Comparison of ENCODE assay signal across 15 cellular contexts in genomic region chr3:139586420-139587017, GRCh38. TPM values are rescaled to one million over a fixed set of nuclear protein-coding genes. Genes with fewer than 3 reads are reported as not detected.
DNase-seq lines count a peak whose midpoint lies in the region; ATAC-seq and TF ChIP-seq lines count a peak whose summit lies in the region.
"Had no signal": no experiment of that assay in that cellular context is flagged by ENCODE, and none has a peak within 500 bp of the region (broad histone marks: within the 10 kb centered on the region; RNA-seq: fewer than 3 reads in every experiment).

No MANE protein-coding gene starts in this region.

- no peak overlapping the region for H3K27ac Mint-ChIP-seq in CD14-positive monocyte
- no peak overlapping the region for H3K27ac Mint-ChIP-seq in CD4-positive, alpha-beta memory T cell
- H3K27ac Mint-ChIP-seq: activated CD4-positive, alpha-beta memory T cell treated with anti-CD3 and anti-CD28 coated beads, Interleukin-2, amount 10 ng/mL, durations not matched to agents 7 days and 5 days; memory B cell; stimulated activated effector memory CD8-positive, alpha-beta T cell treated with anti-CD3 and anti-CD28 coated beads, Interleukin-12 subunit alpha, Interleukin-12 subunit beta, amount 100 ng/mL, for 72 hours; T-helper 1 cell treated with Interleukin-12 subunit alpha and Interleukin-12 subunit beta and Interleukin-4 antibody, amounts not matched to agents 30 μg/mL and 1 μg/mL, for 36 hours had no signal

- no peaks in the 10 kb centered on the region for H3K4me1 ChIP-seq in CD4-positive, alpha-beta memory T cell (ENCODE audit: insufficient read depth, low read length)

- no peak overlapping the region for H3K4me3 Mint-ChIP-seq in CD14-positive monocyte
- no peak overlapping the region for H3K4me3 Mint-ChIP-seq in CD4-positive, alpha-beta memory T cell
- H3K4me3 Mint-ChIP-seq: activated CD4-positive, alpha-beta memory T cell treated with anti-CD3 and anti-CD28 coated beads, Interleukin-2, amount 10 ng/mL, durations not matched to agents 7 days and 5 days; memory B cell; stimulated activated effector memory CD8-positive, alpha-beta T cell treated with anti-CD3 and anti-CD28 coated beads, Interleukin-12 subunit alpha, Interleukin-12 subunit beta, amount 100 ng/mL, for 72 hours; T-helper 1 cell treated with Interleukin-12 subunit alpha and Interleukin-12 subunit beta and Interleukin-4 antibody, amounts not matched to agents 30 μg/mL and 1 μg/mL, for 36 hours had no signal

- H3K4me3 ChIP-seq in CD4-positive, alpha-beta memory T cell (ENCODE audit: low read length in 2 of 2) = no peak overlapping the region

- H3K27me3 Mint-ChIP-seq in CD14-positive monocyte (ENCODE audit: low read depth in 3 of 3) = peaks cover 0 to 3% (median 0%) of the 10 kb centered on the region in 3 donors
- peaks cover 0 to 3% of the 10 kb centered on the region in 2 donors for H3K27me3 Mint-ChIP-seq in CD4-positive, alpha-beta memory T cell
- H3K27me3 Mint-ChIP-seq: activated CD4-positive, alpha-beta memory T cell treated with anti-CD3 and anti-CD28 coated beads, Interleukin-2, amount 10 ng/mL, durations not matched to agents 7 days and 5 days had no signal

- peaks cover 11% of the 10 kb centered on the region for H3K4me1 Mint-ChIP-seq in CD14-positive monocyte
- peaks cover 0 to 3% (median 0%) of the 10 kb centered on the region in 4 donors for H3K4me1 Mint-ChIP-seq in CD4-positive, alpha-beta memory T cell
- H3K4me1 Mint-ChIP-seq: activated CD4-positive, alpha-beta memory T cell treated with anti-CD3 and anti-CD28 coated beads, Interleukin-2, amount 10 ng/mL, durations not matched to agents 7 days and 5 days; memory B cell; stimulated activated effector memory CD8-positive, alpha-beta T cell treated with anti-CD3 and anti-CD28 coated beads, Interleukin-12 subunit alpha, Interleukin-12 subunit beta, amount 100 ng/mL, for 72 hours had no signal

- H3K9me3 ChIP-seq in CD4-positive, alpha-beta memory T cell (ENCODE audit: control insufficient read depth in 1 of 2, low read length in 2 of 2) = no peaks in the 10 kb centered on the region

- intact Hi-C loops in CD14-positive monocyte (cut with micrococcal nuclease) = no loop called here
- intact Hi-C loops in CD4-positive, alpha-beta memory T cell (cut with micrococcal nuclease) = no loop called here

- no peak for DNase-seq in CD14-positive monocyte (ENCODE audit: low spot score)
- DNase-seq in CD4-positive, alpha-beta memory T cell = no peak
- DNase-seq in activated naive CD4-positive, alpha-beta T cell (lab: John Stamatoyannopoulos, UW) = no peak
- DNase-seq in HEK293T (ENCODE audit: extremely low spot score) = no peak
- DNase-seq: activated CD4-positive, alpha-beta memory T cell treated with anti-CD3 and anti-CD28 coated beads, Interleukin-2, amount 10 ng/mL, durations not matched to agents 7 days and 5 days; activated naive CD4-positive, alpha-beta T cell treated with anti-CD3 and anti-CD28 coated beads, Interleukin-2, amount 50 U/mL, for 16 hours; C1 segment of cervical spinal cord; GF-D8 had no signal

- TF ChIP-seq CTCF in CD14-positive monocyte (IDR thresholded peaks at IDR 0.05) = no peak

- H3K36me3 ChIP-seq in CD4-positive, alpha-beta memory T cell (ENCODE audit: insufficient read depth, low read length) = no peaks in the 10 kb centered on the region

- ATAC-seq in GM18861 (IDR thresholded peaks at IDR 0.05; ENCODE audit: unreplicated experiment) = peak; percentile 82
- ATAC-seq in GM21360 (IDR thresholded peaks at IDR 0.05; ENCODE audit: unreplicated experiment) = peak; percentile 88
- ATAC-seq in HG02884 (IDR thresholded peaks at IDR 0.05; ENCODE audit: unreplicated experiment) = peak; percentile 92
- peak; percentile 76 for ATAC-seq in HG03571 (IDR thresholded peaks at IDR 0.05; ENCODE audit: unreplicated experiment)
- ATAC-seq: stimulated activated effector memory CD8-positive, alpha-beta T cell treated with anti-CD3 and anti-CD28 coated beads, Interleukin-12 subunit alpha, Interleukin-12 subunit beta, amount 100 ng/mL, for 72 hours had no signal

- H3K36me3 Mint-ChIP-seq in CD14-positive monocyte = no peaks in the 10 kb centered on the region
- H3K36me3 Mint-ChIP-seq in CD4-positive, alpha-beta memory T cell = no peaks in the 10 kb centered on the region
- H3K36me3 Mint-ChIP-seq: stimulated activated effector memory CD8-positive, alpha-beta T cell treated with anti-CD3 and anti-CD28 coated beads, Interleukin-12 subunit alpha, Interleukin-12 subunit beta, amount 100 ng/mL, for 72 hours had no signal

- no peaks in the 10 kb centered on the region for H3K9me3 Mint-ChIP-seq in CD14-positive monocyte
- H3K9me3 Mint-ChIP-seq in CD4-positive, alpha-beta memory T cell = peaks cover 0 to 7% (median 2%) of the 10 kb centered on the region in 8 donors
- H3K9me3 Mint-ChIP-seq: activated CD4-positive, alpha-beta memory T cell treated with anti-CD3 and anti-CD28 coated beads, Interleukin-2, amount 10 ng/mL, durations not matched to agents 7 days and 5 days; memory B cell; T-helper 1 cell treated with Interleukin-12 subunit alpha and Interleukin-12 subunit beta and Interleukin-4 antibody, amounts not matched to agents 30 μg/mL and 1 μg/mL, for 36 hours had no signal

- POLR2A ChIA-PET in CD4-positive, alpha-beta memory T cell (lab: Charles Lee; ENCODE audit: partially characterized antibody) = no interaction called here
- POLR2A ChIA-PET in HEK293T (lab: Yijun Ruan, JAX) = no interaction called here

- CTCF ChIA-PET in CD4-positive, alpha-beta memory T cell (lab: Charles Lee; ENCODE audit: partially characterized antibody) = no interaction called here
- CTCF ChIA-PET in HEK293T (lab: Yijun Ruan, JAX) = no interaction called here

- no peak overlapping the region for H3K27ac ChIP-seq in CD4-positive, alpha-beta memory T cell (ENCODE audit: low read depth, low read length)

- no peaks in the 10 kb centered on the region for H3K27me3 ChIP-seq in CD4-positive, alpha-beta memory T cell (ENCODE audit: insufficient read depth, low read length)

TF ChIP-seq in HEK293T, 16 proteins besides CTCF, POLR2A, EP300 and RAD21:
- no peak for TF ChIP-seq ZNF384 (IDR thresholded peaks at IDR 0.05)
- no peak for TF ChIP-seq CTBP1 (IDR thresholded peaks at IDR 0.05; ENCODE audit: borderline replicate concordance)
- no peak for TF ChIP-seq ARNT (IDR thresholded peaks at IDR 0.05)
- no peak for TF ChIP-seq FOXA1 (IDR thresholded peaks at IDR 0.05)

RNA-seq across cellular contexts. Expression of gene RBP1, which starts 47.0 kb away (rescaled TPM):
- polyA plus RNA-seq in CD14-positive monocyte = not detected
- total RNA-seq in CD4-positive, alpha-beta memory T cell = not detected
- not detected for polyA plus RNA-seq in CD4-positive, alpha-beta memory T cell
- total RNA-seq: activated CD4-positive, alpha-beta memory T cell treated with anti-CD3 and anti-CD28 coated beads, Interleukin-2, amount 10 ng/mL, durations not matched to agents 7 days and 5 days had no signal
